ENCODE assay signal across 17 cellular contexts in the genomic region with DNA sequence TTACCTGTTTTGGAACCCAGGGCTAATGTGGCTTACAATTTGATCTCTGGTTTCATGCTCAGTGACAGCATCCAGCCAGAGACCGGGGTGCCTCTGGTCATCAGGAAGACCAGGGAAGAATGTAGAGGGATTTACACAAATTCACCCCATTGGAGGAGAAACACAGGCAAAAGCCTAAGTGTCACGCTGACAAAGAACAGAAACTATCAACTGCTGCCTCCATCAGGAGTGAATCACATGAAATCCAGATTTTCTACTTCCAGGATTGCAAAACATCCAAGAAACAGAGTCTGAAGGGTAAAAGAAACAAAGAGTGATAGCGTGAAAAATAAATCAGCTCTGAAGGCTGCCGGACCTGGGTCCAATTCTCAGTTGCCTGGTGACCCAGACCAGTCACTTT.
DNase-seq lines count a peak whose midpoint lies in the region; ATAC-seq and TF ChIP-seq lines count a peak whose summit lies in the region.
"Had no signal": no experiment of that assay in that cellular context is flagged by ENCODE, and none has a peak within 500 bp of the region (broad histone marks: within the 10 kb centered on the region; RNA-seq: fewer than 3 reads in every experiment).

No MANE protein-coding gene starts in this region.

- H3K9me2 ChIP-seq in SK-N-SH = no peaks in the 10 kb centered on the region

- DNase-seq in GM04504 (ENCODE audit: low read depth) (peak; percentile 64), SK-N-SH (no peak), fibroblast of pulmonary artery (ENCODE audit: low read depth) (peak; percentile 91), sigmoid colon (no peak)
- no peak for DNase-seq in natural killer cell treated with Interleukin-12 subunit alpha and Interleukin-12 subunit beta and Interleukin-15 and Interleukin-18, amount 100 ng/mL, for 72 hours (ENCODE audit: low spot score)
- no peak for DNase-seq in activated naive CD4-positive, alpha-beta T cell treated with anti-CD3 and anti-CD28 coated beads, Interleukin-2, amount 10 ng/mL, durations not matched to agents 7 days and 5 days
- no peak for DNase-seq in activated CD4-positive, alpha-beta T cell treated with anti-CD3 and anti-CD28 coated beads, Interleukin-2, amount 50 U/mL, for 4 hours
- DNase-seq: activated CD4-positive, alpha-beta memory T cell treated with anti-CD3 and anti-CD28 coated beads, Interleukin-2, amount 10 ng/mL, durations not matched to agents 7 days and 5 days; activated effector memory CD4-positive, alpha-beta T cell treated with Interleukin-2 at 50 U/mL for 16 hours; kidney; NCI-H2227 treated with DMSO at 0.1 percent for 48 hours; T-helper 2 cell; tibial artery had no signal

- H3K4me3 Mint-ChIP-seq in natural killer cell treated with Interleukin-12 subunit alpha and Interleukin-12 subunit beta and Interleukin-15 and Interleukin-18, amount 100 ng/mL, for 72 hours = no peak overlapping the region
- no peak overlapping the region for H3K4me3 Mint-ChIP-seq in activated naive CD4-positive, alpha-beta T cell treated with anti-CD3 and anti-CD28 coated beads, Interleukin-2, amount 10 ng/mL, durations not matched to agents 7 days and 5 days
- H3K4me3 Mint-ChIP-seq: activated CD4-positive, alpha-beta memory T cell treated with anti-CD3 and anti-CD28 coated beads, Interleukin-2, amount 10 ng/mL, durations not matched to agents 7 days and 5 days; central memory CD8-positive, alpha-beta T cell; neural progenitor cell had no signal

- no peak overlapping the region for H3K4me3 ChIP-seq in SK-N-SH (ENCODE audit: low read depth in 2 of 2, low read length in 1 of 2)
- H3K4me3 ChIP-seq in fibroblast of pulmonary artery (replicated peaks; ENCODE audit: low read depth, low read length) = no peak overlapping the region
- no peak overlapping the region for H3K4me3 ChIP-seq in sigmoid colon
- H3K4me3 ChIP-seq: esophagus muscularis mucosa, GM12878, neural progenitor cell, tibial artery had no signal

- no peak overlapping the region for H3K9ac ChIP-seq in SK-N-SH
- H3K9ac ChIP-seq: neural progenitor cell had no signal

- H3K4me2 ChIP-seq in SK-N-SH = peak overlapping the region; percentile 3; the same call in 1 of the 2 replicates
- H3K4me2 ChIP-seq: neural progenitor cell had no signal

- no peak for TF ChIP-seq POLR2A in sigmoid colon (IDR thresholded peaks at IDR 0.05)

- POLR2A ChIA-PET in SK-N-SH (lab: Yijun Ruan, JAX) = no interaction called here

- TF ChIP-seq CTCF in SK-N-SH (IDR thresholded peaks at IDR 0.05) (no peak), fibroblast of pulmonary artery (IDR thresholded peaks at IDR 0.05; ENCODE audit: low read length, missing control alignments) (peak; percentile 3), sigmoid colon (IDR thresholded peaks at IDR 0.05) (no peak)

- no peak overlapping the region; the same call in 1 of the 2 replicates for H2AFZ ChIP-seq in SK-N-SH (ENCODE audit: low read depth)
- H2AFZ ChIP-seq: neural progenitor cell had no signal

- H3K9me3 ChIP-seq in SK-N-SH (no peaks in the 10 kb centered on the region), sigmoid colon (no peaks in the 10 kb centered on the region)

- no peaks in the 10 kb centered on the region for H3K4me1 Mint-ChIP-seq in natural killer cell treated with Interleukin-12 subunit alpha and Interleukin-12 subunit beta and Interleukin-15 and Interleukin-18, amount 100 ng/mL, for 72 hours (ENCODE audit: low read depth in 2 of 2)
- H3K4me1 Mint-ChIP-seq in activated naive CD4-positive, alpha-beta T cell treated with anti-CD3 and anti-CD28 coated beads, Interleukin-2, amount 10 ng/mL, durations not matched to agents 7 days and 5 days = no peaks in the 10 kb centered on the region
- H3K4me1 Mint-ChIP-seq: activated CD4-positive, alpha-beta memory T cell treated with anti-CD3 and anti-CD28 coated beads, Interleukin-2, amount 10 ng/mL, durations not matched to agents 7 days and 5 days; central memory CD8-positive, alpha-beta T cell had no signal

- H3K27ac ChIP-seq in SK-N-SH (ENCODE audit: low read depth in 2 of 2, low read length in 1 of 2) (peak overlapping the region in 1 of 2 experiments; percentile 52; a peak in 2 of 4 replicates), sigmoid colon (peak overlapping the region in 3 of 4 donors; percentile 14 to 25 (median 23))
- H3K27ac ChIP-seq: neural progenitor cell, tibial artery had no signal

- ATAC-seq in natural killer cell treated with Interleukin-12 subunit alpha and Interleukin-12 subunit beta and Interleukin-15 and Interleukin-18, amount 100 ng/mL, for 72 hours = no peak
- ATAC-seq: GM12878 had no signal

- no peak for TF ChIP-seq RAD21 in SK-N-SH (IDR thresholded peaks at IDR 0.05; ENCODE audit: low read length)

- H3K36me3 ChIP-seq in SK-N-SH (replicated peaks in 1 of 2; ENCODE audit: control insufficient read depth in 1 of 2, insufficient read depth in 2 of 2, low read length in 1 of 2) (no peaks in the 10 kb centered on the region), sigmoid colon (no peaks in the 10 kb centered on the region)
- H3K36me3 ChIP-seq: esophagus muscularis mucosa, neural progenitor cell, tibial artery had no signal

- H3K9me3 Mint-ChIP-seq in natural killer cell treated with Interleukin-12 subunit alpha and Interleukin-12 subunit beta and Interleukin-15 and Interleukin-18, amount 100 ng/mL, for 72 hours = peaks cover 4% of the 10 kb centered on the region
- peaks cover 5% of the 10 kb centered on the region for H3K9me3 Mint-ChIP-seq in activated naive CD4-positive, alpha-beta T cell treated with anti-CD3 and anti-CD28 coated beads, Interleukin-2, amount 10 ng/mL, durations not matched to agents 7 days and 5 days
- H3K9me3 Mint-ChIP-seq: neural progenitor cell had no signal

- 28% methylated on average over 4 of the region's 4 CpGs for WGBS in SK-N-SH (ENCODE audit: low lambda C conversion rate)
- WGBS in sigmoid colon, 2 donors = 80 to 86% methylated on average over 4 of the region's 4 CpGs

- H3K27ac Mint-ChIP-seq in natural killer cell treated with Interleukin-12 subunit alpha and Interleukin-12 subunit beta and Interleukin-15 and Interleukin-18, amount 100 ng/mL, for 72 hours = no peak overlapping the region
- H3K27ac Mint-ChIP-seq in activated naive CD4-positive, alpha-beta T cell treated with anti-CD3 and anti-CD28 coated beads, Interleukin-2, amount 10 ng/mL, durations not matched to agents 7 days and 5 days = no peak overlapping the region
- H3K27ac Mint-ChIP-seq: activated CD4-positive, alpha-beta memory T cell treated with anti-CD3 and anti-CD28 coated beads, Interleukin-2, amount 10 ng/mL, durations not matched to agents 7 days and 5 days; neural progenitor cell had no signal

- H3F3A ChIP-seq in SK-N-SH (replicated peaks; ENCODE audit: insufficient read depth) = peaks cover 26% of the 10 kb centered on the region

- no peaks in the 10 kb centered on the region for H3K79me2 ChIP-seq in SK-N-SH (ENCODE audit: insufficient read depth)

- H3K4me1 ChIP-seq in SK-N-SH (ENCODE audit: control insufficient read depth in 1 of 2, insufficient read depth in 2 of 2, low read depth in 1 of 2, low read length in 1 of 2) (peaks cover 3 to 10% of the 10 kb centered on the region in 2 experiments; a peak in 3 of 4 replicates), sigmoid colon (peaks cover 0 to 22% (median 18%) of the 10 kb centered on the region in 4 donors)

- TF ChIP-seq EP300 in SK-N-SH (IDR thresholded peaks at IDR 0.05; ENCODE audit: borderline replicate concordance in 1 of 2, low read depth in 1 of 2, low read length in 1 of 2) (peak in 1 of 2 experiments; percentile 84; a peak in 2 of 4 replicates), sigmoid colon (IDR thresholded peaks at IDR 0.05) (peak in 2 of 4 donors; percentile 17 to 60)

- H3K27me3 ChIP-seq in SK-N-SH (ENCODE audit: insufficient read depth) (no peaks in the 10 kb centered on the region), sigmoid colon (no peaks in the 10 kb centered on the region)
- H3K27me3 ChIP-seq: esophagus muscularis mucosa, neural progenitor cell, tibial artery had no signal

- H3K36me3 Mint-ChIP-seq in natural killer cell treated with Interleukin-12 subunit alpha and Interleukin-12 subunit beta and Interleukin-15 and Interleukin-18, amount 100 ng/mL, for 72 hours = no peaks in the 10 kb centered on the region
- H3K36me3 Mint-ChIP-seq in activated naive CD4-positive, alpha-beta T cell treated with anti-CD3 and anti-CD28 coated beads, Interleukin-2, amount 10 ng/mL, durations not matched to agents 7 days and 5 days = no peaks in the 10 kb centered on the region
- H3K36me3 Mint-ChIP-seq: neural progenitor cell had no signal

- H4K20me1 ChIP-seq in SK-N-SH (ENCODE audit: insufficient read depth) = no peaks in the 10 kb centered on the region

- CTCF ChIA-PET in SK-N-SH (lab: Yijun Ruan, JAX) = interaction anchor here (1.0 kb wide), 1 partner anchor 9 kb away, joined by 3 read pairs; no protein-coding TSS in a partner anchor
- CTCF ChIA-PET in activated naive CD4-positive, alpha-beta T cell treated with anti-CD3 and anti-CD28 coated beads, Interleukin-2, amount 10 ng/mL, durations not matched to agents 7 days and 5 days (lab: Charles Lee) = no interaction called here

- intact Hi-C loops in sigmoid colon (cut with DNase I) = no loop called here

- peaks cover 0 to 6% of the 10 kb centered on the region in 2 donors for H3K27me3 Mint-ChIP-seq in natural killer cell treated with Interleukin-12 subunit alpha and Interleukin-12 subunit beta and Interleukin-15 and Interleukin-18, amount 100 ng/mL, for 72 hours
- H3K27me3 Mint-ChIP-seq in activated naive CD4-positive, alpha-beta T cell treated with anti-CD3 and anti-CD28 coated beads, Interleukin-2, amount 10 ng/mL, durations not matched to agents 7 days and 5 days = no peaks in the 10 kb centered on the region
- H3K27me3 Mint-ChIP-seq: activated CD4-positive, alpha-beta memory T cell treated with anti-CD3 and anti-CD28 coated beads, Interleukin-2, amount 10 ng/mL, durations not matched to agents 7 days and 5 days had no signal

TF ChIP-seq in SK-N-SH, 30 proteins besides CTCF, POLR2A, EP300 and RAD21 (continues in another document):
- no peak; the same call in 1 of the 2 replicates for TF ChIP-seq JUND (IDR thresholded peaks at IDR 0.05)
- no peak for TF ChIP-seq FOXM1 (IDR thresholded peaks at IDR 0.05; ENCODE audit: low read depth)
- TF ChIP-seq TAF1 (IDR thresholded peaks at IDR 0.05; ENCODE audit: borderline replicate concordance, low read depth, low read length) = no peak
- TF ChIP-seq TEAD4 (IDR thresholded peaks at IDR 0.05; ENCODE audit: borderline replicate concordance, insufficient read depth) = no peak
- TF ChIP-seq YY1 (IDR thresholded peaks at IDR 0.05; ENCODE audit: low read depth) = no peak
- no peak for TF ChIP-seq IRF3 (IDR thresholded peaks at IDR 0.05; ENCODE audit: low read depth, low read length)

Comparison
In these comparisons a context has a peak if more than half of its experiments do, and no peak if none do; other contexts are left out.
1. DNase-seq: peak in GM04504 (single experiment) and fibroblast of pulmonary artery (single experiment); none in SK-N-SH (single experiment), sigmoid colon (single experiment), natural killer cell treated with Interleukin-12 subunit alpha and Interleukin-12 subunit beta and Interleukin-15 and Interleukin-18, amount 100 ng/mL, for 72 hours (single experiment), activated naive CD4-positive, alpha-beta T cell treated with anti-CD3 and anti-CD28 coated beads, Interleukin-2, amount 10 ng/mL, durations not matched to agents 7 days and 5 days (single experiment) and activated CD4-positive, alpha-beta T cell treated with anti-CD3 and anti-CD28 coated beads, Interleukin-2, amount 50 U/mL, for 4 hours (0 of 2).